Comparison of ENCODE assay signal across 10 cellular contexts in genomic region chr10:29659770-29660097, GRCh38. TPM values are rescaled to one million over a fixed set of nuclear protein-coding genes. Genes with fewer than 3 reads are reported as not detected.
DNase-seq lines count a peak whose midpoint lies in the region; ATAC-seq and TF ChIP-seq lines count a peak whose summit lies in the region.
"Had no signal": no experiment of that assay in that cellular context is flagged by ENCODE, and none has a peak within 500 bp of the region (broad histone marks: within the 10 kb centered on the region; RNA-seq: fewer than 3 reads in every experiment).

No MANE protein-coding gene starts in this region.

- TF ChIP-seq CTCF in left lung (IDR thresholded peaks at IDR 0.05): no peak

- H3K4me1 ChIP-seq in HUES48 (ENCODE audit: control insufficient read depth, insufficient read depth, low read length) (peaks cover 10% of the 10 kb centered on the region), left lung (peaks cover 36 to 40% of the 10 kb centered on the region in 2 donors), stomach smooth muscle (ENCODE audit: control insufficient read depth, insufficient read depth, low read length) (peaks cover 46% of the 10 kb centered on the region)
- H3K4me1 ChIP-seq: right lobe of liver had no signal

- no peak overlapping the region for H3K4me3 ChIP-seq in HUES48 (ENCODE audit: low read depth, low read length)
- no peak overlapping the region for H3K4me3 ChIP-seq in left lung
- H3K4me3 ChIP-seq in stomach smooth muscle (ENCODE audit: low read length in 2 of 2): no peak overlapping the region
- H3K4me3 ChIP-seq: K562, right lobe of liver had no signal

- H3K27me3 Mint-ChIP-seq in activated T-helper 17 cell treated with anti-CD3 and anti-CD28 coated beads, Interleukin-2, amount 50 U/mL, for 72 hours: no peaks in the 10 kb centered on the region

- DNase-seq in left lung (no peak), hypothalamus (lab: John Stamatoyannopoulos, UW) (no peak), NCI-H524 (lab: John Stamatoyannopoulos, UW) (no peak), DMS153 treated with DMSO at 0.1 percent for 48 hours (lab: John Stamatoyannopoulos, UW; ENCODE audit: unreplicated experiment) (no peak)
- no peak for DNase-seq in stimulated activated CD4-positive, alpha-beta T cell treated with anti-CD3 and anti-CD28 coated beads, Interleukin-4, amount 100 ng/mL, for 4 hours
- DNase-seq: right lobe of liver had no signal

- H3K27me3 ChIP-seq in HUES48 (ENCODE audit: control insufficient read depth, insufficient read depth, low read length): no peaks in the 10 kb centered on the region
- H3K27me3 ChIP-seq in left lung: no peaks in the 10 kb centered on the region
- no peaks in the 10 kb centered on the region for H3K27me3 ChIP-seq in stomach smooth muscle (ENCODE audit: control insufficient read depth in 1 of 2, insufficient read depth in 2 of 2, low read length in 2 of 2)
- H3K27me3 ChIP-seq: right lobe of liver had no signal

- H3K9ac ChIP-seq in HUES48 (ENCODE audit: low read depth, low read length): no peak overlapping the region
- H3K9ac ChIP-seq in stomach smooth muscle (ENCODE audit: low read length in 2 of 2): peak overlapping the region in 1 of 2 donors; percentile 12

- no peak overlapping the region for H3K27ac Mint-ChIP-seq in activated T-helper 17 cell treated with anti-CD3 and anti-CD28 coated beads, Interleukin-2, amount 50 U/mL, for 72 hours

- H3K36me3 ChIP-seq in HUES48 (ENCODE audit: control insufficient read depth, insufficient read depth, low read length) (peaks cover 17% of the 10 kb centered on the region), left lung (peaks cover 0 to 19% of the 10 kb centered on the region in 2 donors), stomach smooth muscle (ENCODE audit: control insufficient read depth in 2 of 2, insufficient read depth in 2 of 2, low read length in 2 of 2) (peaks cover 20 to 21% of the 10 kb centered on the region in 2 donors)

- H3K27ac ChIP-seq in HUES48 (ENCODE audit: low read depth, low read length) (peak overlapping the region; percentile 82), left lung (peak overlapping the region; percentile 86 to 87), stomach smooth muscle (ENCODE audit: low read length) (peak overlapping the region; percentile 33)
- H3K27ac ChIP-seq: right lobe of liver had no signal

- H3K9me3 Mint-ChIP-seq in activated T-helper 17 cell treated with anti-CD3 and anti-CD28 coated beads, Interleukin-2, amount 50 U/mL, for 72 hours: no peaks in the 10 kb centered on the region

- peak overlapping the region; percentile 57 for H3K4me3 Mint-ChIP-seq in activated T-helper 17 cell treated with anti-CD3 and anti-CD28 coated beads, Interleukin-2, amount 50 U/mL, for 72 hours

- ATAC-seq in activated T-helper 17 cell treated with anti-CD3 and anti-CD28 coated beads, Interleukin-2, amount 50 U/mL, for 72 hours (replicated peaks): no peak
- no peak for ATAC-seq in left lung
- ATAC-seq: K562 had no signal

- peaks cover 31% of the 10 kb centered on the region for H3K36me3 Mint-ChIP-seq in activated T-helper 17 cell treated with anti-CD3 and anti-CD28 coated beads, Interleukin-2, amount 50 U/mL, for 72 hours (ENCODE audit: low read depth)

- intact Hi-C loops in left lung (cut with DNase I): no loop called here

- H3K4me1 Mint-ChIP-seq in activated T-helper 17 cell treated with anti-CD3 and anti-CD28 coated beads, Interleukin-2, amount 50 U/mL, for 72 hours: peaks cover 19% of the 10 kb centered on the region

- H3K9me3 ChIP-seq in HUES48 (ENCODE audit: control insufficient read depth, insufficient read depth, low read length) (peaks cover 7% of the 10 kb centered on the region; the same call in 1 of the 2 replicates), left lung (peaks cover 0 to 8% of the 10 kb centered on the region in 2 donors), stomach smooth muscle (ENCODE audit: control insufficient read depth in 2 of 2, low read length in 2 of 2) (no peaks in the 10 kb centered on the region)
- H3K9me3 ChIP-seq: right lobe of liver had no signal

RNA-seq across cellular contexts. Expression of gene SVIL, which starts 25.0 kb away (rescaled TPM):
- total RNA-seq in activated T-helper 17 cell treated with anti-CD3 and anti-CD28 coated beads, Interleukin-2, amount 50 U/mL, for 72 hours: 10 to 100 TPM; 10.7 to 16.2 TPM
- 100 to 1,000 TPM in 1 of 2 donors, 10 to 100 TPM in 1; 73.7 to 103 TPM for total RNA-seq in left lung

Comparison
In these comparisons a context has a peak if more than half of its experiments do, and no peak if none do; other contexts are left out.
1. H3K27ac ChIP-seq: peak in every context shown above with its lines; median percentile 86 in left lung; 82 in HUES48; 33 in stomach smooth muscle.
2. RNA of gene SVIL, which starts 25.0 kb away (total RNA-seq): 73.7 to 103 TPM in left lung; 10.7 to 16.2 TPM in activated T-helper 17 cell treated with anti-CD3 and anti-CD28 coated beads, Interleukin-2, amount 50 U/mL, for 72 hours; every median in the first group is over 4 times any median in the second.